1 cellular context compared by ENCODE assay signal in the genomic region with DNA sequence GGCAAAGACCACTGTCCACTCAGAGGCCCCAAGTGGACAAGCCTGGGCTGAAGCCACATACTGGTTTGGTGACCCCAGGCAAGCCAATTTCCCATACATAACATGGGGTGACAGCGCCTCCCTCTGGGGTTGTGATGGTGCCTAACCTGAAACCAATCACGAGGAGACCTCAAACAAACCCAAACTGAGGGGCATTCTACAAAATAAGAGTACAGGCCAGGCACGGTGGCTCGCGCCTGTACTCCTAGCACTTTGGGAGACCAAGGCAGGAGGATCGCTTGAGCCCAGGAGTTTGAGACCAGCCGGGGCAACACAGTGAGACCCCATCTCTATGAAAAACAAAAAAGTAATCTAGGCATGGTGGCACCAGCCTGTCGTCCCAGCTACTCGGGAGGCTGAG.
TF ChIP-seq lines count a peak whose summit lies in the region.

No MANE protein-coding gene starts in this region.

TF ChIP-seq in WTC11, 78 proteins besides CTCF, POLR2A, EP300 and RAD21:
- TF ChIP-seq GTF2I (CRISPR knock-in tag; conservative IDR thresholded peaks at IDR 0.05) (0 out of 2 replicates have a peak, but pooled peaks have one; percentile 51), ZNF671 (CRISPR knock-in tag; IDR thresholded peaks at IDR 0.05) (no peak), ZNF121 (CRISPR knock-in tag; IDR thresholded peaks at IDR 0.05) (peak; percentile 98)
TF ChIP-seq in WTC11: peak in this region for 2.
